Comparison of ENCODE assay signal across 9 cellular contexts in genomic region chr12:123445388-123446344, GRCh38. TPM values are rescaled to one million over a fixed set of nuclear protein-coding genes. Genes with fewer than 3 reads are reported as not detected.
DNase-seq lines count a peak whose midpoint lies in the region; ATAC-seq, FAIRE-seq and TF ChIP-seq lines count a peak whose summit lies in the region.
"Had no signal": no experiment of that assay in that cellular context is flagged by ENCODE, and none has a peak within 500 bp of the region (broad histone marks: within the 10 kb centered on the region; RNA-seq: fewer than 3 reads in every experiment).

No MANE protein-coding gene starts in this region.

- H3K79me2 ChIP-seq in keratinocyte (ENCODE audit: control insufficient read depth, insufficient read depth, low read length) = no peaks in the 10 kb centered on the region

- H3K27ac ChIP-seq in keratinocyte (ENCODE audit: control insufficient read depth, insufficient read depth, low read length) (no peak overlapping the region), thoracic aorta (peak overlapping the region; percentile 95 to 96)

- TF ChIP-seq CTCF in keratinocyte (optimal IDR thresholded peaks at IDR 0.05 in 1 of 3, IDR thresholded peaks at IDR 0.05 in 1 of 3, conservative IDR thresholded peaks at IDR 0.05 in 1 of 3; ENCODE audit: extremely low read depth in 1 of 3, insufficient read depth in 2 of 3, low read length in 3 of 3) (no peak), thoracic aorta (IDR thresholded peaks at IDR 0.05) (no peak)

- no peak overlapping the region for H3K4me3 Mint-ChIP-seq in T-helper 1 cell treated with Interleukin-12 subunit alpha and Interleukin-12 subunit beta and Interleukin-4 antibody, amounts not matched to agents 30 μg/mL and 1 μg/mL, for 36 hours

- no peaks in the 10 kb centered on the region for H3K27me3 Mint-ChIP-seq in T-helper 1 cell treated with Interleukin-12 subunit alpha and Interleukin-12 subunit beta and Interleukin-4 antibody, amounts not matched to agents 30 μg/mL and 1 μg/mL, for 36 hours (ENCODE audit: low read depth)

- H3K9ac ChIP-seq in keratinocyte (ENCODE audit: control insufficient read depth, extremely low read depth, insufficient read depth, low read length) = no peak overlapping the region

- H3K4me2 ChIP-seq in keratinocyte (ENCODE audit: control insufficient read depth, extremely low read depth, insufficient read depth, low read depth, low read length) = peak overlapping the region; percentile 25

- no peaks in the 10 kb centered on the region for H3K9me3 Mint-ChIP-seq in T-helper 1 cell treated with Interleukin-12 subunit alpha and Interleukin-12 subunit beta and Interleukin-4 antibody, amounts not matched to agents 30 μg/mL and 1 μg/mL, for 36 hours

- H3K27me3 ChIP-seq in keratinocyte (ENCODE audit: control insufficient read depth, extremely low read depth, insufficient read depth, low read length) (no peaks in the 10 kb centered on the region), thoracic aorta (replicated peaks; ENCODE audit: insufficient read depth) (no peaks in the 10 kb centered on the region)
- H3K27me3 ChIP-seq: BE2C had no signal

- peak overlapping the region; percentile 50 for H3K27ac Mint-ChIP-seq in T-helper 1 cell treated with Interleukin-12 subunit alpha and Interleukin-12 subunit beta and Interleukin-4 antibody, amounts not matched to agents 30 μg/mL and 1 μg/mL, for 36 hours

- no peaks in the 10 kb centered on the region for H3K4me1 ChIP-seq in keratinocyte (ENCODE audit: control insufficient read depth, extremely low read depth, insufficient read depth, low read length)
- peaks cover 19 to 31% of the 10 kb centered on the region in 2 donors for H3K4me1 ChIP-seq in thoracic aorta (ENCODE audit: control insufficient read depth in 1 of 2, low read depth in 2 of 2)
- H3K4me1 ChIP-seq: BE2C had no signal

- peaks cover 24% of the 10 kb centered on the region for H3K4me1 Mint-ChIP-seq in T-helper 1 cell treated with Interleukin-12 subunit alpha and Interleukin-12 subunit beta and Interleukin-4 antibody, amounts not matched to agents 30 μg/mL and 1 μg/mL, for 36 hours (ENCODE audit: low read depth)

- no peak overlapping the region for H3K4me3 ChIP-seq in keratinocyte (ENCODE audit: control insufficient read depth in 2 of 3, extremely low read depth in 1 of 3, insufficient read depth in 2 of 3, low read depth in 1 of 3, low read length in 3 of 3)
- H3K4me3 ChIP-seq in thoracic aorta = peak overlapping the region; percentile 40

- ATAC-seq in thoracic aorta (ENCODE audit: insufficient number of reproducible peaks, low FRiP score, low read depth) = peak; percentile 77

- H2AFZ ChIP-seq in keratinocyte (ENCODE audit: control insufficient read depth, low read length) = peak overlapping the region; percentile 90

- dilution Hi-C loops in keratinocyte (cut with MboI; ENCODE audit: extremely low pct_ligation_motif_present, low sequenced_read_pairs) = no loop called here

- H3K36me3 Mint-ChIP-seq in T-helper 1 cell treated with Interleukin-12 subunit alpha and Interleukin-12 subunit beta and Interleukin-4 antibody, amounts not matched to agents 30 μg/mL and 1 μg/mL, for 36 hours (ENCODE audit: low read depth) = peaks cover 2% of the 10 kb centered on the region

- H3K36me3 ChIP-seq in keratinocyte (ENCODE audit: control insufficient read depth in 2 of 2, extremely low read depth in 1 of 2, insufficient read depth in 2 of 2, low read length in 2 of 2) = no peaks in the 10 kb centered on the region
- no peaks in the 10 kb centered on the region for H3K36me3 ChIP-seq in thoracic aorta
- H3K36me3 ChIP-seq: BE2C had no signal

- H3K9me1 ChIP-seq in keratinocyte (ENCODE audit: control insufficient read depth, extremely low read depth, insufficient read depth, low read length) = no peaks in the 10 kb centered on the region

- DNase-seq in T-helper 1 cell = no peak
- DNase-seq in amniotic epithelial cell (ENCODE audit: low read depth) = peak; percentile 87
- no peak for DNase-seq in keratinocyte (ENCODE audit: low read depth, low spot score)
- DNase-seq in thoracic aorta (ENCODE audit: low spot score) = peak; percentile 28
- no peak for DNase-seq in NCI-H187 (lab: John Stamatoyannopoulos, UW)
- no peak for DNase-seq in Ammon's horn (ENCODE audit: low spot score)
- DNase-seq in SHP77 treated with DMSO at 0.1 percent for 48 hours (lab: John Stamatoyannopoulos, UW) = no peak
- DNase-seq: BE2C had no signal

- H4K20me1 ChIP-seq in keratinocyte (ENCODE audit: control insufficient read depth, extremely low read depth, insufficient read depth, low read length) = no peaks in the 10 kb centered on the region

- FAIRE-seq in keratinocyte (lab: Jason Lieb, UNC) = no peak

- H3K9me3 ChIP-seq in keratinocyte (ENCODE audit: control insufficient read depth, low read depth, low read length) (no peaks in the 10 kb centered on the region), thoracic aorta (no peaks in the 10 kb centered on the region)
- H3K9me3 ChIP-seq: BE2C had no signal

RNA-seq across cellular contexts. Expression of gene RILPL2, which starts 9.2 kb away (rescaled TPM):
- 2.1 to 3.6 TPM (median 3.2 TPM) in 3 replicates for polyA plus RNA-seq in keratinocyte
- 0.79 TPM for polyA plus RNA-seq in keratinocyte (2011; ENCODE audit: low read depth)
- polyA plus RNA-seq in keratinocyte (2011; cell fraction: cytosol; rRNA removed) = 3.3 TPM in 2 replicates
- 2.0 TPM in 2 replicates for polyA plus RNA-seq in keratinocyte (2011; cell fraction: nucleus; rRNA removed)
- polyA plus RNA-seq in keratinocyte (2012; ENCODE audit: low replicate concordance) = 1.4 and 3.8 TPM in 2 replicates
- polyA minus RNA-seq in keratinocyte = 1.1 to 1.7 TPM (median 1.3 TPM) in 3 replicates
- polyA minus RNA-seq in keratinocyte (2011; cell fraction: cytosol; rRNA and poly(A)+ RNA removed) = 1.5 TPM
- polyA minus RNA-seq in keratinocyte (2011; cell fraction: nucleus; rRNA and poly(A)+ RNA removed) = 0.53 and 0.70 TPM in 2 replicates
- total RNA-seq in thoracic aorta = 10 to 100 TPM; 15.9 to 18.1 TPM

RNA-seq across cellular contexts. Expression of gene SNRNP35, which starts 12.3 kb away (rescaled TPM):
- 9.2 to 17.1 TPM (median 15.2 TPM) in 3 replicates for polyA plus RNA-seq in keratinocyte
- 9.7 TPM for polyA plus RNA-seq in keratinocyte (2011; ENCODE audit: low read depth)
- 6.7 and 11.9 TPM in 2 replicates for polyA plus RNA-seq in keratinocyte (2011; cell fraction: cytosol; rRNA removed)
- 21.5 and 23.0 TPM in 2 replicates for polyA plus RNA-seq in keratinocyte (2011; cell fraction: nucleus; rRNA removed)
- 13.3 and 22.4 TPM in 2 replicates for polyA plus RNA-seq in keratinocyte (2012; ENCODE audit: low replicate concordance)
- 5.4 to 8.7 TPM (median 5.8 TPM) in 3 replicates for polyA minus RNA-seq in keratinocyte
- 10.9 TPM for polyA minus RNA-seq in keratinocyte (2011; cell fraction: cytosol; rRNA and poly(A)+ RNA removed)
- 6.2 and 7.2 TPM in 2 replicates for polyA minus RNA-seq in keratinocyte (2011; cell fraction: nucleus; rRNA and poly(A)+ RNA removed)
- total RNA-seq in thoracic aorta = 10 to 100 TPM; 27.8 to 73.9 TPM

Comparison
In these comparisons a context has a peak if more than half of its experiments do, and no peak if none do; other contexts are left out.
1. DNase-seq: peak in amniotic epithelial cell (single experiment) and thoracic aorta (single experiment); none in T-helper 1 cell (0 of 5), keratinocyte (single experiment), NCI-H187 (0 of 2), Ammon's horn (single experiment) and SHP77 treated with DMSO at 0.1 percent for 48 hours (single experiment).